In the genomic region with DNA sequence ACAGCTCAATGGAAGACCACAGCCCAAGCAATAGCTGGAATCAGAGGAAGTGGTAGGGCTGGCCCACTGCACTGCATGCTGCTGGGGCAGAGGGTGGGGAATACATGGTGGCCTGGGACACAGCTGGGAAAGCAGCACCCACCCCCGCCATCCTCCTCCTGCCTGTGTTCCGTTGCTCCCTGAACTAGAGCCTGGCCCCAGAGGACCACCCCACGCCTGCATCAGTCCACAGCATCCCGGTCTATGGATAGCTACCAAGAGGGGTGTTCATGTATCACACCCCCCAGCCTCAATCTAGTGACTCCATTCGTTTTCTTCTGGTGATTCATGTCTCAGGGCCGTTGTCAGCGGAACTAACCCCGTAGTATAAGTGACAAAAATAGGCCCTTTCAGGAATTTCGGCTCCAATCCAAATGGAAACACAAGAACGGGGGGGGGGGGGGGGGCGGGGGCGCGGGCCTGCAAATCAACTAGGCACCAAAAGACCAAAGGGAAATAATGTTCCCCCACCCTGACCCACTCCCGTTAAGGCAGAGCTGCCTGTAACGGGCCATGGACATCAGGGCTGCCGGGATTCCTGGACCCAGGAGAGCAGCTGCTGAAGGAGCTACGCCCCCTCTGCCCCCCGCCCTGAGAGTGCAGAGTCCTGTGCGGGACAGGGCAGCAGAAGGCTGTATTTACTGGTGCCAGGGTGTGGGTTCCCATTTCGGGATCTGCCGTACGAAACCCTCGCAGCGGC, we compare ENCODE assay signal across 10 cellular contexts. TPM values are rescaled to one million over a fixed set of nuclear protein-coding genes. Genes with fewer than 3 reads are reported as not detected.
A peak's percentile ranks its signal among the peaks of the same experiment; 100 is the strongest.
DNase-seq lines count a peak whose midpoint lies in the region; ATAC-seq and TF ChIP-seq lines count a peak whose summit lies in the region.
"Had no signal": no experiment of that assay in that cellular context is flagged by ENCODE, and none has a peak within 500 bp of the region (broad histone marks: within the 10 kb centered on the region; RNA-seq: fewer than 3 reads in every experiment).

No MANE protein-coding gene starts in this region.

- TF ChIP-seq CTCF in HFFc6 (IDR thresholded peaks at IDR 0.05) (no peak), colonic mucosa (IDR thresholded peaks at IDR 0.05) (no peak), lower lobe of right lung (IDR thresholded peaks at IDR 0.05) (no peak), suprapubic skin (IDR thresholded peaks at IDR 0.05) (no peak)

- peak overlapping the region; percentile 96 for H3K27ac Mint-ChIP-seq in HFFc6
- no peak overlapping the region for H3K27ac Mint-ChIP-seq in activated CD4-positive, alpha-beta T cell treated with anti-CD3 and anti-CD28 coated beads, Interleukin-2, amount 10 ng/mL, durations not matched to agents 24 days and 14 days
- H3K27ac Mint-ChIP-seq: activated T-helper 1 cell treated with anti-CD3 and anti-CD28 coated beads, Interleukin-12 subunit alpha, Interleukin-12 subunit beta, Interleukin-2, Interleukin-4 antibody, amounts not matched to agents 30 ng/mL and 10 ng/mL and 1 ng/mL, durations not matched to agents 14 hours and 24 hours and 36 hours had no signal

- 47% methylated on average over 21 of the region's 24 CpGs for WGBS in suprapubic skin

- H3K4me3 Mint-ChIP-seq in HFFc6, result peak overlapping the region; percentile 73
- H3K4me3 Mint-ChIP-seq in activated CD4-positive, alpha-beta T cell treated with anti-CD3 and anti-CD28 coated beads, Interleukin-2, amount 10 ng/mL, durations not matched to agents 24 days and 14 days, result no peak overlapping the region
- H3K4me3 Mint-ChIP-seq: activated T-helper 1 cell treated with anti-CD3 and anti-CD28 coated beads, Interleukin-12 subunit alpha, Interleukin-12 subunit beta, Interleukin-2, Interleukin-4 antibody, amounts not matched to agents 30 ng/mL and 10 ng/mL and 1 ng/mL, durations not matched to agents 14 hours and 24 hours and 36 hours had no signal

- peak overlapping the region in 1 of 2 donors; percentile 38 for H3K9ac ChIP-seq in colonic mucosa (ENCODE audit: low read depth in 2 of 2, low read length in 2 of 2)

- peaks cover 28% of the 10 kb centered on the region for H3K36me3 Mint-ChIP-seq in HFFc6 (ENCODE audit: low read depth)
- H3K36me3 Mint-ChIP-seq in activated CD4-positive, alpha-beta T cell treated with anti-CD3 and anti-CD28 coated beads, Interleukin-2, amount 10 ng/mL, durations not matched to agents 24 days and 14 days (ENCODE audit: low read depth), result peaks cover 39% of the 10 kb centered on the region

- peaks cover 19% of the 10 kb centered on the region for H3K4me1 ChIP-seq in colonic mucosa
- peaks cover 73% of the 10 kb centered on the region for H3K4me1 ChIP-seq in lower lobe of right lung
- H3K4me1 ChIP-seq in suprapubic skin, result peaks cover 79% of the 10 kb centered on the region

- no peak for TF ChIP-seq POLR2A in suprapubic skin (IDR thresholded peaks at IDR 0.05)

- peaks cover 5% of the 10 kb centered on the region; the same call in 1 of the 2 replicates for H3K27me3 Mint-ChIP-seq in HFFc6 (ENCODE audit: insufficient read depth)
- H3K27me3 Mint-ChIP-seq in activated CD4-positive, alpha-beta T cell treated with anti-CD3 and anti-CD28 coated beads, Interleukin-2, amount 10 ng/mL, durations not matched to agents 24 days and 14 days, result no peaks in the 10 kb centered on the region

- no peaks in the 10 kb centered on the region for H3K9me3 Mint-ChIP-seq in HFFc6
- H3K9me3 Mint-ChIP-seq in activated CD4-positive, alpha-beta T cell treated with anti-CD3 and anti-CD28 coated beads, Interleukin-2, amount 10 ng/mL, durations not matched to agents 24 days and 14 days, result no peaks in the 10 kb centered on the region
- H3K9me3 Mint-ChIP-seq: activated T-helper 1 cell treated with anti-CD3 and anti-CD28 coated beads, Interleukin-12 subunit alpha, Interleukin-12 subunit beta, Interleukin-2, Interleukin-4 antibody, amounts not matched to agents 30 ng/mL and 10 ng/mL and 1 ng/mL, durations not matched to agents 14 hours and 24 hours and 36 hours had no signal

- H3K9me3 ChIP-seq in colonic mucosa (no peaks in the 10 kb centered on the region), lower lobe of right lung (no peaks in the 10 kb centered on the region), suprapubic skin (no peaks in the 10 kb centered on the region)

- no peak for ATAC-seq in lower lobe of right lung
- ATAC-seq in HG03025 (IDR thresholded peaks at IDR 0.05; ENCODE audit: low FRiP score, unreplicated experiment), result no peak
- no peak for ATAC-seq in GM18858 (IDR thresholded peaks at IDR 0.05; ENCODE audit: unreplicated experiment)
- no peak for ATAC-seq in HG03378 (IDR thresholded peaks at IDR 0.05; ENCODE audit: unreplicated experiment)

- peak overlapping the region; percentile 77 for H3K27ac ChIP-seq in colonic mucosa
- peak overlapping the region; percentile 83 for H3K27ac ChIP-seq in lower lobe of right lung
- H3K27ac ChIP-seq in suprapubic skin, result peak overlapping the region; percentile 86

- DNase-seq in HFFc6, result peak; percentile 62
- no peak for DNase-seq in colonic mucosa
- DNase-seq in lower lobe of right lung, result no peak
- no peak for DNase-seq in suprapubic skin (ENCODE audit: low spot score in 2 of 2)
- no peak for DNase-seq in activated CD4-positive, alpha-beta T cell treated with anti-CD3 and anti-CD28 coated beads, Interleukin-2, amount 10 ng/mL, durations not matched to agents 24 days and 14 days
- DNase-seq: NCI-H146 had no signal

- H3K36me3 ChIP-seq in colonic mucosa (peaks cover 14% of the 10 kb centered on the region), lower lobe of right lung (peaks cover 89% of the 10 kb centered on the region), suprapubic skin (peaks cover 69% of the 10 kb centered on the region)

- TF ChIP-seq EP300 in suprapubic skin (IDR thresholded peaks at IDR 0.05), result no peak

- no peak overlapping the region for H3K4me3 ChIP-seq in colonic mucosa
- H3K4me3 ChIP-seq in lower lobe of right lung, result peak overlapping the region; percentile 24
- no peak overlapping the region for H3K4me3 ChIP-seq in suprapubic skin

- H3K4me1 Mint-ChIP-seq in HFFc6 (ENCODE audit: low read depth), result peaks cover 69% of the 10 kb centered on the region
- no peaks in the 10 kb centered on the region for H3K4me1 Mint-ChIP-seq in activated CD4-positive, alpha-beta T cell treated with anti-CD3 and anti-CD28 coated beads, Interleukin-2, amount 10 ng/mL, durations not matched to agents 24 days and 14 days

- intact Hi-C loops in colonic mucosa (cut with DNase I), result no loop called here
- intact Hi-C loops in lower lobe of right lung (cut with DNase I), result no loop called here
- intact Hi-C loops in activated CD4-positive, alpha-beta T cell treated with anti-CD3 and anti-CD28 coated beads, Interleukin-2, amount 10 ng/mL, durations not matched to agents 24 days and 14 days (cut with micrococcal nuclease), result no loop called here

- H3K27me3 ChIP-seq in colonic mucosa (no peaks in the 10 kb centered on the region), lower lobe of right lung (ENCODE audit: low read depth) (no peaks in the 10 kb centered on the region), suprapubic skin (no peaks in the 10 kb centered on the region)

RNA-seq across cellular contexts. Expression of gene EPHX3, which starts 18.9 kb away (rescaled TPM):
- total RNA-seq in HFFc6 (2021; fragmentation: NEBNext Ultra II Directional; extraction: Animal tissue kit (Norgen Biotek cat#: 25700)), result under 1 TPM in 3 of 6 experiments, not detected in 3; 0.13 to 0.37 (median 0.14) TPM
- under 1 TPM; 0.53 to 0.82 TPM for total RNA-seq in colonic mucosa
- total RNA-seq in lower lobe of right lung, result 2.3 TPM
- total RNA-seq in suprapubic skin, result 10 to 100 TPM in 3 of 4 donors, 1 to 10 TPM in 1; 8.0 to 81.6 (median 47.5) TPM
- total RNA-seq in activated CD4-positive, alpha-beta T cell treated with anti-CD3 and anti-CD28 coated beads, Interleukin-2, amount 10 ng/mL, durations not matched to agents 24 days and 14 days, result 0.09 and 0.16 TPM in 2 replicates
- total RNA-seq: activated T-helper 1 cell treated with anti-CD3 and anti-CD28 coated beads, Interleukin-12 subunit alpha, Interleukin-12 subunit beta, Interleukin-2, Interleukin-4 antibody, amounts not matched to agents 30 ng/mL and 10 ng/mL and 1 ng/mL, durations not matched to agents 14 hours and 24 hours and 36 hours had no signal

RNA-seq across cellular contexts. Expression of gene NOTCH3, which starts 50.4 kb away (rescaled TPM):
- total RNA-seq in HFFc6 (2021; fragmentation: NEBNext Ultra II Directional; extraction: Animal tissue kit (Norgen Biotek cat#: 25700)), result 10 to 100 TPM in 4 of 6 experiments, 1 to 10 TPM in 2; 3.4 to 18.0 (median 13.1) TPM
- 10 to 100 TPM in 1 of 2 donors, 1 to 10 TPM in 1; 4.4 to 10.5 TPM for total RNA-seq in colonic mucosa
- 52.7 TPM for total RNA-seq in lower lobe of right lung
- 100 to 1,000 TPM; 205 to 253 (median 245) TPM for total RNA-seq in suprapubic skin
- not detected in 2 replicates for total RNA-seq in activated CD4-positive, alpha-beta T cell treated with anti-CD3 and anti-CD28 coated beads, Interleukin-2, amount 10 ng/mL, durations not matched to agents 24 days and 14 days
- total RNA-seq: activated T-helper 1 cell treated with anti-CD3 and anti-CD28 coated beads, Interleukin-12 subunit alpha, Interleukin-12 subunit beta, Interleukin-2, Interleukin-4 antibody, amounts not matched to agents 30 ng/mL and 10 ng/mL and 1 ng/mL, durations not matched to agents 14 hours and 24 hours and 36 hours had no signal
